35 cellular contexts compared by ENCODE assay signal in the genomic region with DNA sequence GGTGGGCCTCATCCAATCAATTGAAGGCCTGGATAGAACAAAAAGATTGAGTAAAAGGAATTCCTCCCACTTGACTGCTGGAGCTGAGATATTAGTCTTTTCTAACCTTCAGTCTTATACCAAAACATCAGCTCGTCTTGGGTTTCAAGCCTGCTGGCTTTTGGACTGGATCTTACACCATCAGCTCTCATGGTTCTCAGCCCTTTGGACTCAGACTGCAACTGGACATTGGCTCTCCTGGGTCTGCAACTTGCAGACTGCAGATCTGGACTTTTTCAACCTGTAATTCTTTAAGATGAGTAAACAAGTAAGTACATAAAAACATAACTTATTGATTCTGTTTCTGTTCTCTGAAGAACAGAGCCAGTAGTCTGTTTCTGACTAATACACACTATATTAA.
"Had no signal": no experiment of that assay in that cellular context is flagged by ENCODE, and none has a peak within 500 bp of the region (broad histone marks: within the 10 kb centered on the region; RNA-seq: fewer than 3 reads in every experiment).

No MANE protein-coding gene starts in this region.

- H3K27ac Mint-ChIP-seq: activated B cell treated with CpG ODN at 0.5 μM for 24 hours; activated CD4-positive, alpha-beta memory T cell treated with anti-CD3 and anti-CD28 coated beads, Interleukin-2, amount 10 ng/mL, durations not matched to agents 7 days and 5 days; activated CD8-positive, alpha-beta memory T cell treated with anti-CD3 and anti-CD28 coated beads, Interleukin-2, amount 10 ng/mL, durations not matched to agents 7 days and 5 days; activated naive CD4-positive, alpha-beta T cell treated with anti-CD3 and anti-CD28 coated beads, Interleukin-2, amount 10 ng/mL, durations not matched to agents 7 days and 5 days; activated naive CD8-positive, alpha-beta T cell; activated naive CD8-positive, alpha-beta T cell treated with anti-CD3 and anti-CD28 coated beads, Interleukin-2, amount 50 U/mL, for 24 hours; T-helper 1 cell treated with Interleukin-12 subunit alpha and Interleukin-12 subunit beta and Interleukin-4 antibody, amounts not matched to agents 30 μg/mL and 1 μg/mL, for 36 hours; T-helper 2 cell treated with Interferon-gamma antibody and Interleukin-4, amounts not matched to agents 5 μg/mL and 100 μg/mL, for 36 hours had no signal

- H3K27ac ChIP-seq: SJSA1 had no signal

- H3K4me3 Mint-ChIP-seq: activated B cell treated with CpG ODN at 0.5 μM for 24 hours; activated CD4-positive, alpha-beta memory T cell treated with anti-CD3 and anti-CD28 coated beads, Interleukin-2, amount 10 ng/mL, durations not matched to agents 7 days and 5 days; activated CD8-positive, alpha-beta memory T cell treated with anti-CD3 and anti-CD28 coated beads, Interleukin-2, amount 10 ng/mL, durations not matched to agents 7 days and 5 days; activated naive CD4-positive, alpha-beta T cell treated with anti-CD3 and anti-CD28 coated beads, Interleukin-2, amount 10 ng/mL, durations not matched to agents 7 days and 5 days; activated naive CD8-positive, alpha-beta T cell; activated naive CD8-positive, alpha-beta T cell treated with anti-CD3 and anti-CD28 coated beads, Interleukin-2, amount 50 U/mL, for 24 hours; brain; T-helper 1 cell treated with Interleukin-12 subunit alpha and Interleukin-12 subunit beta and Interleukin-4 antibody, amounts not matched to agents 30 μg/mL and 1 μg/mL, for 36 hours; T-helper 2 cell treated with Interferon-gamma antibody and Interleukin-4, amounts not matched to agents 5 μg/mL and 100 μg/mL, for 36 hours had no signal

- H3K9me2 ChIP-seq: SK-N-SH had no signal

- H3K27me3 ChIP-seq: SJSA1 had no signal

- FAIRE-seq: bronchial epithelial cell, TTC549 had no signal

- H3K36me3 Mint-ChIP-seq: activated naive CD4-positive, alpha-beta T cell treated with anti-CD3 and anti-CD28 coated beads, Interleukin-2, amount 10 ng/mL, durations not matched to agents 7 days and 5 days; activated naive CD8-positive, alpha-beta T cell; brain had no signal

- H3K4me2 ChIP-seq: SK-N-SH had no signal

- H3K36me3 ChIP-seq: SJSA1 had no signal

- H3K9me3 Mint-ChIP-seq: activated naive CD4-positive, alpha-beta T cell treated with anti-CD3 and anti-CD28 coated beads, Interleukin-2, amount 10 ng/mL, durations not matched to agents 7 days and 5 days; T-helper 2 cell treated with Interferon-gamma antibody and Interleukin-4, amounts not matched to agents 5 μg/mL and 100 μg/mL, for 36 hours had no signal

- H3K4me1 Mint-ChIP-seq: activated CD4-positive, alpha-beta memory T cell treated with anti-CD3 and anti-CD28 coated beads, Interleukin-2, amount 10 ng/mL, durations not matched to agents 7 days and 5 days; activated CD8-positive, alpha-beta memory T cell treated with anti-CD3 and anti-CD28 coated beads, Interleukin-2, amount 10 ng/mL, durations not matched to agents 7 days and 5 days; activated naive CD4-positive, alpha-beta T cell treated with anti-CD3 and anti-CD28 coated beads, Interleukin-2, amount 10 ng/mL, durations not matched to agents 7 days and 5 days had no signal

- DNase-seq: activated B cell treated with CpG ODN at 0.5 μM for 24 hours; activated CD4-positive, alpha-beta memory T cell treated with anti-CD3 and anti-CD28 coated beads, Interleukin-2, amount 10 ng/mL, durations not matched to agents 7 days and 5 days; activated CD4-positive, alpha-beta T cell treated with anti-CD3 and anti-CD28 coated beads for 4 hours; activated CD4-positive, alpha-beta T cell treated with anti-CD3 and anti-CD28 coated beads, Interleukin-2, amount 50 U/mL, for 1 hour; activated CD4-positive, CD25-positive, alpha-beta regulatory T cell treated with anti-CD3 and anti-CD28 coated beads, Interleukin-2, amount 50 U/mL, for 72 hours; activated CD8-positive, alpha-beta memory T cell treated with anti-CD3 and anti-CD28 coated beads for 24 hours; activated CD8-positive, alpha-beta memory T cell treated with anti-CD3 and anti-CD28 coated beads, Interleukin-2, amount 10 ng/mL, durations not matched to agents 7 days and 5 days; activated CD8-positive, alpha-beta memory T cell treated with anti-CD3 and anti-CD28 coated beads, Interleukin-2, amount 50 U/mL, for 48 hours; activated effector memory CD4-positive, alpha-beta T cell treated with Interleukin-2 at 50 U/mL for 16 hours; activated naive CD4-positive, alpha-beta T cell treated with anti-CD3 and anti-CD28 coated beads, Interleukin-2, amount 10 ng/mL, durations not matched to agents 7 days and 5 days; activated naive CD8-positive, alpha-beta T cell treated with anti-CD3 and anti-CD28 coated beads, Interleukin-2, amount 50 U/mL, for 24 hours; activated T-cell treated with anti-CD3 and anti-CD28 coated beads, Interleukin-2, amount 50 U/mL, for 48 hours; anterior cingulate cortex; caudate nucleus; Karpas-422; KBM-7; NCI-H1105; NCI-H1417 treated with DMSO at 0.1 percent for 48 hours; NCI-H187 treated with DMSO at 0.1 percent for 48 hours; NCI-H2081; NCI-H2171 treated with DMSO at 0.1 percent for 48 hours; NCI-H2227 treated with DMSO at 0.1 percent for 48 hours; NCI-H446; NCI-H510A treated with DMSO at 0.1 percent for 48 hours; NCI-H526 treated with DMSO at 0.1 percent for 48 hours; SHP77; SK-N-SH had no signal

- H3K9me3 ChIP-seq: SJSA1, SK-N-SH had no signal

- H3K4me3 ChIP-seq: SJSA1 had no signal

- ATAC-seq: activated CD8-positive, alpha-beta memory T cell treated with anti-CD3 and anti-CD28 coated beads, Interleukin-2, amount 10 ng/mL, durations not matched to agents 7 days and 5 days; activated naive CD8-positive, alpha-beta T cell treated with anti-CD3 and anti-CD28 coated beads, Interleukin-2, amount 50 U/mL, for 24 hours; Panc1 had no signal
